8 cellular contexts compared by ENCODE assay signal in the genomic region with DNA sequence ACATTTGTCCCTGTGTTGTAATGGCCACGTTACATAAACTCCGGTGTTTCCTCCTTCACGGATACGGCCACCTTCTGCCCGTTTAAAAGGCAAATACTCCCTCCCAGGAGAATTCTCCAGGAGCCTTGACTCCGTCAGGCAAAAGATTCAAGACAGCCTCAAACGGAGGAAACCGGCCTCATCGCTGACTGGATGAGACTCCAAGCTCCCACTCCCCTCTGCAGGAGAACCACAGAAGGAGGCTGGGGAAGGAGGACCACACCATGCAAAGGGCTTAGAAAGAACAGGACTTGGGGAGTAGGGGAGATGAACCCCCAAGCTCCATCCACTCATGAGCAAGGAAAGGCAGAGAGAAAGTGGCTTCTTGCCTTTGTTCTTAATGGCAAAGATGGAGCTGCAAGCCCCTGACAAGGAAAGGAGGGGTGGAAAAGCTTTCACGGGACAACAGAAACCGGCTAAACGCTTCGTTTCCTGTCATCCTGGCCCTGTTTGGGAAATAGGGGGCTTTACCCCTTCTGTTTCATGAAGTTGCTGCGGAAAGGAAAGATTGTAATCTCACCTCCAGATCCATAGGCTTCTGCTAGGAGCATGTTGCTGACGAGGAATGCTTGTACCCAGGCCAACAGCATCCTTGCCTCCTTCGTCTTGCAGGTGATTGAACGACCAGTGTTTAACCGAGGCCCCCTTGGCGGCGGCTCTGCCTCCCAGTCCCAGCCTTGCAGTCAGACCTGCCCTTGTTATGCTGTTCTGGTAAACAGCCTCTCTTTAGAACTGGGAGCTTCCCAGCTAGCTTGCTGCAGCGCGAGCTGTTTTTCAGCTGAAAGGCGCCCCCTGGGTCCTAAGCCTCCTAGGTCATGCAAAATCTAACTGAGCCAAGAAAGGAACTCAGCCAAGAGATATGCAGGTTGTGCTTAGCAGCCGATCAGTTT. TPM values are rescaled to one million over a fixed set of nuclear protein-coding genes. Genes with fewer than 3 reads are reported as not detected.
A peak's percentile ranks its signal among the peaks of the same experiment; 100 is the strongest.
DNase-seq lines count a peak whose midpoint lies in the region; ATAC-seq and TF ChIP-seq lines count a peak whose summit lies in the region.

A gene with protein sequence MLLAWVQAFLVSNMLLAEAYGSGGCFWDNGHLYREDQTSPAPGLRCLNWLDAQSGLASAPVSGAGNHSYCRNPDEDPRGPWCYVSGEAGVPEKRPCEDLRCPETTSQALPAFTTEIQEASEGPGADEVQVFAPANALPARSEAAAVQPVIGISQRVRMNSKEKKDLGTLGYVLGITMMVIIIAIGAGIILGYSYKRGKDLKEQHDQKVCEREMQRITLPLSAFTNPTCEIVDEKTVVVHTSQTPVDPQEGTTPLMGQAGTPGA (minus strand): TSS at position 773 of the 929 bp plus-strand sequence. CDS start 144 bp downstream, at position 629.

- peak; percentile 48 to 55 for ATAC-seq in naive thymus-derived CD8-positive, alpha-beta T cell
- peak; percentile 71 for ATAC-seq in stimulated activated effector memory CD8-positive, alpha-beta T cell treated with anti-CD3 and anti-CD28 coated beads, Interleukin-12 subunit alpha, Interleukin-12 subunit beta, amount 100 ng/mL, for 72 hours
- ATAC-seq in HG02759 (IDR thresholded peaks at IDR 0.05; ENCODE audit: unreplicated experiment): no peak

- TF ChIP-seq CTCF in GM12872 (IDR thresholded peaks at IDR 0.05; ENCODE audit: insufficient read depth, low read depth, low read length) (peak; percentile 50; the same call in 2 of the 3 replicates), LNCAP (IDR thresholded peaks at IDR 0.05) (peak; percentile 43; the same call in 1 of the 2 replicates), fibroblast of pulmonary artery (IDR thresholded peaks at IDR 0.05; ENCODE audit: low read length, missing control alignments) (peak; percentile 36)

- H3K4me3 Mint-ChIP-seq in naive thymus-derived CD8-positive, alpha-beta T cell: peak within 1 kb of the TSS; percentile 92 to 100 (median 98)
- peak within 1 kb of the TSS; percentile 94 for H3K4me3 Mint-ChIP-seq in stimulated activated effector memory CD8-positive, alpha-beta T cell treated with anti-CD3 and anti-CD28 coated beads, Interleukin-12 subunit alpha, Interleukin-12 subunit beta, amount 100 ng/mL, for 72 hours

- H3K4me3 ChIP-seq in fibroblast of pulmonary artery (replicated peaks; ENCODE audit: low read depth, low read length): peak within 1 kb of the TSS; percentile 85

- peaks cover 22 to 50% (median 45%) of the 10 kb centered on the region in 3 donors for H3K36me3 Mint-ChIP-seq in naive thymus-derived CD8-positive, alpha-beta T cell
- peaks cover 37% of the 10 kb centered on the region for H3K36me3 Mint-ChIP-seq in stimulated activated effector memory CD8-positive, alpha-beta T cell treated with anti-CD3 and anti-CD28 coated beads, Interleukin-12 subunit alpha, Interleukin-12 subunit beta, amount 100 ng/mL, for 72 hours

- H3K9me3 Mint-ChIP-seq in naive thymus-derived CD8-positive, alpha-beta T cell: peaks cover 0 to 2% (median 0%) of the 10 kb centered on the region in 9 donors
- no peaks in the 10 kb centered on the region for H3K9me3 Mint-ChIP-seq in stimulated activated effector memory CD8-positive, alpha-beta T cell treated with anti-CD3 and anti-CD28 coated beads, Interleukin-12 subunit alpha, Interleukin-12 subunit beta, amount 100 ng/mL, for 72 hours

- DNase-seq in SHP77 treated with DMSO at 0.1 percent for 48 hours (lab: John Stamatoyannopoulos, UW): peak; percentile 81
- peak; percentile 94 for DNase-seq in activated effector memory CD4-positive, alpha-beta T cell treated with anti-CD3 and anti-CD28 coated beads, Interleukin-2, amount 50 U/mL, for 16 hours
- DNase-seq in fibroblast of pulmonary artery (ENCODE audit: low read depth): peak; percentile 92
- DNase-seq in naive thymus-derived CD8-positive, alpha-beta T cell: peak; percentile 66 to 94 (median 88)
- DNase-seq in stimulated activated effector memory CD8-positive, alpha-beta T cell treated with anti-CD3 and anti-CD28 coated beads, Interleukin-12 subunit alpha, Interleukin-12 subunit beta, amount 100 ng/mL, for 72 hours (ENCODE audit: low spot score in 2 of 2): peak; percentile 57 to 88

- H3K4me1 Mint-ChIP-seq in naive thymus-derived CD8-positive, alpha-beta T cell: peaks cover 32 to 78% (median 67%) of the 10 kb centered on the region in 4 donors
- peaks cover 64% of the 10 kb centered on the region for H3K4me1 Mint-ChIP-seq in stimulated activated effector memory CD8-positive, alpha-beta T cell treated with anti-CD3 and anti-CD28 coated beads, Interleukin-12 subunit alpha, Interleukin-12 subunit beta, amount 100 ng/mL, for 72 hours

- peak within 1 kb of the TSS; percentile 97 to 100 (median 99) for H3K27ac Mint-ChIP-seq in naive thymus-derived CD8-positive, alpha-beta T cell
- peak within 1 kb of the TSS; percentile 98 for H3K27ac Mint-ChIP-seq in stimulated activated effector memory CD8-positive, alpha-beta T cell treated with anti-CD3 and anti-CD28 coated beads, Interleukin-12 subunit alpha, Interleukin-12 subunit beta, amount 100 ng/mL, for 72 hours

- POLR2A ChIA-PET in naive thymus-derived CD8-positive, alpha-beta T cell (lab: Charles Lee): interaction anchor here (0.7 to 16.8 kb wide), 34 partner anchors 16 to 985 kb away, joined by 3 to 1498 read pairs (median 6); a partner anchor contains a TSS

- H3K27me3 Mint-ChIP-seq in naive thymus-derived CD8-positive, alpha-beta T cell: peaks cover 0 to 5% (median 0%) of the 10 kb centered on the region in 5 donors

RNA-seq across cellular contexts. Expression of the gene that starts here (rescaled TPM):
- 100 to 1,000 TPM; 730 to 741 TPM for total RNA-seq in naive thymus-derived CD8-positive, alpha-beta T cell
- polyA plus RNA-seq in naive thymus-derived CD8-positive, alpha-beta T cell: 100 to 1,000 TPM; 530 to 963 (median 585) TPM
